ENCODE assay signal across 12 cellular contexts in genomic region chr17:63116967-63117366, GRCh38.
A peak's percentile ranks its signal among the peaks of the same experiment; 100 is the strongest.
DNase-seq lines count a peak whose midpoint lies in the region; ATAC-seq and TF ChIP-seq lines count a peak whose summit lies in the region.
"Had no signal": no experiment of that assay in that cellular context is flagged by ENCODE, and none has a peak within 500 bp of the region (broad histone marks: within the 10 kb centered on the region; RNA-seq: fewer than 3 reads in every experiment).

No MANE protein-coding gene starts in this region.

- peaks cover 6% of the 10 kb centered on the region for H3K36me3 Mint-ChIP-seq in T-cell
- H3K36me3 Mint-ChIP-seq in activated CD4-positive, alpha-beta memory T cell treated with anti-CD3 and anti-CD28 coated beads, Interleukin-2, amount 10 ng/mL, durations not matched to agents 7 days and 5 days (ENCODE audit: low read depth): no peaks in the 10 kb centered on the region

- CTCF ChIA-PET in T-cell (lab: Charles Lee): interaction anchor here in 1 of 2 donors (0.6 kb wide), 1 partner anchor 29 kb away, joined by 3 read pairs; no protein-coding TSS in a partner anchor
- CTCF ChIA-PET in activated CD4-positive, alpha-beta memory T cell treated with anti-CD3 and anti-CD28 coated beads, Interleukin-2, amount 10 ng/mL, durations not matched to agents 7 days and 5 days (lab: Charles Lee): no interaction called here

- H3K9me3 ChIP-seq in adipocyte (ENCODE audit: control insufficient read depth, low read length) (no peaks in the 10 kb centered on the region), hepatocyte (ENCODE audit: low read depth) (no peaks in the 10 kb centered on the region)
- H3K9me3 ChIP-seq: A549 had no signal

- no peak overlapping the region for H3K27ac ChIP-seq in hepatocyte
- H3K27ac ChIP-seq: A549 had no signal

- H2AFZ ChIP-seq in hepatocyte: no peak overlapping the region

- ATAC-seq in T-cell (replicated peaks in 1 of 4): no peak

- H3K27ac Mint-ChIP-seq in T-cell: no peak overlapping the region
- no peak overlapping the region for H3K27ac Mint-ChIP-seq in activated CD4-positive, alpha-beta memory T cell treated with anti-CD3 and anti-CD28 coated beads, Interleukin-2, amount 10 ng/mL, durations not matched to agents 7 days and 5 days

- H3K9me3 Mint-ChIP-seq in T-cell: no peaks in the 10 kb centered on the region
- no peaks in the 10 kb centered on the region for H3K9me3 Mint-ChIP-seq in activated CD4-positive, alpha-beta memory T cell treated with anti-CD3 and anti-CD28 coated beads, Interleukin-2, amount 10 ng/mL, durations not matched to agents 7 days and 5 days
- H3K9me3 Mint-ChIP-seq: central memory CD8-positive, alpha-beta T cell had no signal

- H3K4me1 ChIP-seq in adipocyte (ENCODE audit: control insufficient read depth, insufficient read depth, low read length) (peaks cover 4% of the 10 kb centered on the region), hepatocyte (ENCODE audit: insufficient read depth) (no peaks in the 10 kb centered on the region)
- H3K4me1 ChIP-seq: A549 had no signal

- H3K4me1 Mint-ChIP-seq in T-cell: peaks cover 0 to 2% (median 0%) of the 10 kb centered on the region in 3 donors
- no peaks in the 10 kb centered on the region for H3K4me1 Mint-ChIP-seq in activated CD4-positive, alpha-beta memory T cell treated with anti-CD3 and anti-CD28 coated beads, Interleukin-2, amount 10 ng/mL, durations not matched to agents 7 days and 5 days
- H3K4me1 Mint-ChIP-seq: central memory CD8-positive, alpha-beta T cell had no signal

- TF ChIP-seq CTCF in hepatocyte (IDR thresholded peaks at IDR 0.05; ENCODE audit: poor library complexity): no peak

- H3K36me3 ChIP-seq in adipocyte (ENCODE audit: control insufficient read depth, insufficient read depth, low read length, severe bottlenecking) (no peaks in the 10 kb centered on the region), hepatocyte (replicated peaks; ENCODE audit: insufficient read depth, low read depth) (no peaks in the 10 kb centered on the region)

- H3K27me3 Mint-ChIP-seq in T-cell: no peaks in the 10 kb centered on the region
- H3K27me3 Mint-ChIP-seq in activated CD4-positive, alpha-beta memory T cell treated with anti-CD3 and anti-CD28 coated beads, Interleukin-2, amount 10 ng/mL, durations not matched to agents 7 days and 5 days: no peaks in the 10 kb centered on the region
- H3K27me3 Mint-ChIP-seq: central memory CD8-positive, alpha-beta T cell had no signal

- no peaks in the 10 kb centered on the region for H4K20me1 ChIP-seq in hepatocyte (ENCODE audit: insufficient read depth, poor library complexity, severe bottlenecking)

- H3K4me3 ChIP-seq in adipocyte (ENCODE audit: low read length): no peak overlapping the region
- no peak overlapping the region for H3K4me3 ChIP-seq in hepatocyte
- H3K4me3 ChIP-seq: A549 had no signal

- POLR2A ChIA-PET in T-cell (lab: Charles Lee): no interaction called here
- POLR2A ChIA-PET in activated CD4-positive, alpha-beta memory T cell treated with anti-CD3 and anti-CD28 coated beads, Interleukin-2, amount 10 ng/mL, durations not matched to agents 7 days and 5 days (lab: Charles Lee): no interaction called here

- H3K27me3 ChIP-seq in adipocyte (replicated peaks; ENCODE audit: control insufficient read depth, insufficient read depth, low read length) (no peaks in the 10 kb centered on the region), hepatocyte (no peaks in the 10 kb centered on the region)

- H3K9me2 ChIP-seq in hepatocyte (replicated peaks; ENCODE audit: insufficient read depth): no peaks in the 10 kb centered on the region

- no peak overlapping the region for H3K4me2 ChIP-seq in hepatocyte
- H3K4me2 ChIP-seq: A549 had no signal

- no peaks in the 10 kb centered on the region for H3K79me2 ChIP-seq in hepatocyte

- DNase-seq in NCI-H2029 (lab: John Stamatoyannopoulos, UW): peak; percentile 15
- DNase-seq in NCI-H2029 treated with DMSO at 0.1 percent for 48 hours (lab: John Stamatoyannopoulos, UW): no peak
- DNase-seq in adipocyte (ENCODE audit: low read depth): peak; percentile 5
- DNase-seq in hepatocyte (ENCODE audit: low spot score): peak; percentile 64
- DNase-seq in stromal cell of bone marrow (ENCODE audit: low read depth): peak; percentile 18
- DNase-seq in CD1c-positive myeloid dendritic cell (ENCODE audit: extremely low spot score): no peak
- no peak for DNase-seq in T-cell
- no peak for DNase-seq in activated CD4-positive, alpha-beta memory T cell treated with anti-CD3 and anti-CD28 coated beads, Interleukin-2, amount 10 ng/mL, durations not matched to agents 7 days and 5 days
- DNase-seq: activated CD8-positive, alpha-beta memory T cell treated with anti-CD3 and anti-CD28 coated beads for 24 hours; SHP77 had no signal

- H3K9ac ChIP-seq in adipocyte (ENCODE audit: low read length): no peak overlapping the region

- WGBS in hepatocyte (ENCODE audit: low lambda C conversion rate, missing lambda C conversion rate): 62% methylated on average over 4 of the region's 4 CpGs

- no peak overlapping the region for H3K4me3 Mint-ChIP-seq in T-cell
- H3K4me3 Mint-ChIP-seq in activated CD4-positive, alpha-beta memory T cell treated with anti-CD3 and anti-CD28 coated beads, Interleukin-2, amount 10 ng/mL, durations not matched to agents 7 days and 5 days: no peak overlapping the region
- H3K4me3 Mint-ChIP-seq: central memory CD8-positive, alpha-beta T cell had no signal

Comparison
In these comparisons a context has a peak if more than half of its experiments do, and no peak if none do; other contexts are left out.
1. DNase-seq: peak in NCI-H2029 (single experiment), adipocyte (single experiment), hepatocyte (single experiment) and stromal cell of bone marrow (single experiment); none in NCI-H2029 treated with DMSO at 0.1 percent for 48 hours (single experiment), CD1c-positive myeloid dendritic cell (single experiment), T-cell (0 of 34) and activated CD4-positive, alpha-beta memory T cell treated with anti-CD3 and anti-CD28 coated beads, Interleukin-2, amount 10 ng/mL, durations not matched to agents 7 days and 5 days (single experiment).